In the genomic region with DNA sequence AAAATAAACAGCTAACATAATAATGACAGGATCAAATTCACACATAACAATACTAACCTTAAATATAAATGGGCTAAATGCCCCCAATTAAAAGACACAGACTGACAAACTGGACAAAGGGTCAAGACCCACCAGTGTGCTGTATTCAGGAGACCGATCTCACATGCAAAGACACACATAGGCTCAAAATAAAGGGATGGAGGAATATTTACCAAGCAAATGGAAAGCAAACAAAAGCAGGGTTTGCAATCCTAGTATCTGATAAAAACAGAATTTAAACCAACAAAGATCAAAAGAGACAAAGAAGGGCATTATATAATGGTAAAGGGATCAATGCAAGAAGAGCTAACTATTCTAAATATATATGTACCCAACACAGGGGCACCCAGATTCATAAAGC, we compare ENCODE assay signal across 3 cellular contexts.
A peak's percentile ranks its signal among the peaks of the same experiment; 100 is the strongest.
DNase-seq lines count a peak whose midpoint lies in the region; ATAC-seq, FAIRE-seq and TF ChIP-seq lines count a peak whose summit lies in the region.
"Not testable (repeated sequence)": the region's sequence is repeated elsewhere in the genome, so short reads cannot be mapped to it uniquely, and the experiment has no call there.

No MANE protein-coding gene starts in this region.

- intact Hi-C loops in HepG2 (cut with micrococcal nuclease; ENCODE audit: unreplicated experiment), result not testable (repeated sequence)

- not testable (repeated sequence) for H3K27ac ChIP-seq in HepG2 (ENCODE audit: extremely low read length, insufficient read depth, low read length)

- TF ChIP-seq POLR2A in HepG2 (IDR thresholded peaks at IDR 0.05; ENCODE audit: insufficient read depth in 1 of 2, low read depth in 2 of 2, low read length in 2 of 2), result not testable (repeated sequence)

- H3K9me3 ChIP-seq in HepG2 (ENCODE audit: low read length), result not testable (repeated sequence)

- not testable (repeated sequence) for H3K9ac ChIP-seq in HepG2 (ENCODE audit: insufficient read depth, low read depth, low read length)

- peaks cover 15% of the 10 kb centered on the region for H3K4me1 ChIP-seq in HepG2 (ENCODE audit: insufficient read depth, low read length)

- not testable (repeated sequence) for H2AFZ ChIP-seq in HepG2 (ENCODE audit: low read length)

- H3K4me2 ChIP-seq in HepG2 (ENCODE audit: low read depth, low read length), result not testable (repeated sequence)

- not testable (repeated sequence) for TF ChIP-seq RAD21 in HepG2 (CRISPR knock-in tag; IDR thresholded peaks at IDR 0.05)

- in situ Hi-C loops in HepG2 (cut with HindIII; ENCODE audit: extremely low pct_ligation_motif_present, low pct_unique_long_range_greater_than_20kb), result not testable (repeated sequence)

- not testable (repeated sequence) for H3K27me3 ChIP-seq in HepG2 (ENCODE audit: control insufficient read depth in 1 of 2, insufficient read depth in 2 of 2, low read length in 2 of 2)

- TF ChIP-seq EP300 in HepG2 (IDR thresholded peaks at IDR 0.05; ENCODE audit: low read depth in 2 of 2, low read length in 2 of 2); HepG2 (CRISPR knock-in tag; IDR thresholded peaks at IDR 0.05; ENCODE audit: borderline replicate concordance): not testable (repeated sequence)

- not testable (repeated sequence) for H3K36me3 ChIP-seq in HepG2 (replicated peaks in 1 of 2; ENCODE audit: control insufficient read depth in 1 of 2, insufficient read depth in 2 of 2, low read length in 2 of 2)

- H3K4me3 ChIP-seq in HepG2 (replicated peaks in 1 of 3; ENCODE audit: insufficient read depth in 1 of 3, low read depth in 2 of 3, low read length in 3 of 3), result not testable (repeated sequence)

- DNase-seq in NCI-H146 (lab: John Stamatoyannopoulos, UW), result peak; percentile 13
- peak; percentile 41 for DNase-seq in NCI-H748 (lab: John Stamatoyannopoulos, UW; ENCODE audit: unreplicated experiment)
- peak; percentile 58 for DNase-seq in HepG2 (ENCODE audit: low spot score)

- CTCF ChIA-PET in HepG2 (lab: Yijun Ruan, JAX; ENCODE audit: low intra/inter-chr PET ratio, low total read pairs), result not testable (repeated sequence)

- not testable (repeated sequence) for TF ChIP-seq CTCF in HepG2 (CRISPR knock-in tag; IDR thresholded peaks at IDR 0.05)

- POLR2A ChIA-PET in HepG2 (lab: Yijun Ruan, JAX), result not testable (repeated sequence)

- FAIRE-seq in HepG2 (lab: Jason Lieb, UNC), result not testable (repeated sequence)

- WGBS in HepG2 (ENCODE audit: low lambda C conversion rate), result 18% methylated on average over 1 of the region's 1 CpG

- not testable (repeated sequence) for BruUV-seq in HepG2 (replicated peaks; lab: Mats Ljungman, UMichigan)

- H3K79me2 ChIP-seq in HepG2 (ENCODE audit: insufficient read depth, low read length), result not testable (repeated sequence)

- H4K20me1 ChIP-seq in HepG2 (ENCODE audit: insufficient read depth, low read length), result not testable (repeated sequence)

- ATAC-seq in HepG2, result not testable (repeated sequence)

TF ChIP-seq in HepG2, 621 proteins besides CTCF, POLR2A, EP300 and RAD21 (continues in another document):
- TF ChIP-seq HMG20A (CRISPR knock-in tag; IDR thresholded peaks at IDR 0.05; ENCODE audit: borderline replicate concordance), result peak; percentile 56; the same call in 1 of the 2 replicates
- TF ChIP-seq CREM (IDR thresholded peaks at IDR 0.05), result peak; percentile 44; the same call in 1 of the 2 replicates
- TF ChIP-seq CREM (CRISPR knock-in tag; IDR thresholded peaks at IDR 0.05); SOX6 (IDR thresholded peaks at IDR 0.05); SOX13 (IDR thresholded peaks at IDR 0.05): not testable (repeated sequence)
- TF ChIP-seq SOX6 (CRISPR knock-in tag; IDR thresholded peaks at IDR 0.05), result peak; percentile 78
- peak; percentile 47; the same call in 1 of the 2 replicates for TF ChIP-seq ZNF317 (CRISPR knock-in tag; IDR thresholded peaks at IDR 0.05)
- peak; percentile 72; the same call in 1 of the 2 replicates for TF ChIP-seq SOX5 (CRISPR knock-in tag; IDR thresholded peaks at IDR 0.05; ENCODE audit: borderline replicate concordance)
- TF ChIP-seq, protein P1, sequence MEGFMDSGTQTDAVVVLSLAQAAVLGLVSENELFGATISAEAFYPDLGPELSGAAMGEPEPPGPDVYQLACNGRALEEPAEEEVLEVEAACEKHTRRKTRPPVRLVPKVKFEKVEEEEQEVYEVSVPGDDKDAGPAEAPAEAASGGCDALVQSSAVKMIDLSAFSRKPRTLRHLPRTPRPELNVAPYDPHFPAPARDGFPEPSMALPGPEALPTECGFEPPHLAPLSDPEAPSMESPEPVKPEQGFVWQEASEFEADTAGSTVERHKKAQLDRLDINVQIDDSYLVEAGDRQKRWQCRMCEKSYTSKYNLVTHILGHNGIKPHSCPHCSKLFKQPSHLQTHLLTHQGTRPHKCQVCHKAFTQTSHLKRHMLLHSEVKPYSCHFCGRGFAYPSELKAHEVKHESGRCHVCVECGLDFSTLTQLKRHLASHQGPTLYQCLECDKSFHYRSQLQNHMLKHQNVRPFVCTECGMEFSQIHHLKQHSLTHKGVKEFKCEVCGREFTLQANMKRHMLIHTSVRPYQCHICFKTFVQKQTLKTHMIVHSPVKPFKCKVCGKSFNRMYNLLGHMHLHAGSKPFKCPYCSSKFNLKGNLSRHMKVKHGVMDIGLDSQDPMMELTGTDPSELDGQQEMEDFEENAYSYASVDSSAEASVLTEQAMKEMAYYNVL (CRISPR knock-in tag; IDR thresholded peaks at IDR 0.05; ENCODE audit: borderline replicate concordance), result peak; percentile 67; the same call in 1 of the 2 replicates
- TF ChIP-seq SOX13 (CRISPR knock-in tag; conservative IDR thresholded peaks at IDR 0.05 in 1 of 2, IDR thresholded peaks at IDR 0.05 in 1 of 2), result peak in 1 of 2 experiments; percentile 84; a peak in 2 of 4 replicates
- TF ChIP-seq, protein P2, sequence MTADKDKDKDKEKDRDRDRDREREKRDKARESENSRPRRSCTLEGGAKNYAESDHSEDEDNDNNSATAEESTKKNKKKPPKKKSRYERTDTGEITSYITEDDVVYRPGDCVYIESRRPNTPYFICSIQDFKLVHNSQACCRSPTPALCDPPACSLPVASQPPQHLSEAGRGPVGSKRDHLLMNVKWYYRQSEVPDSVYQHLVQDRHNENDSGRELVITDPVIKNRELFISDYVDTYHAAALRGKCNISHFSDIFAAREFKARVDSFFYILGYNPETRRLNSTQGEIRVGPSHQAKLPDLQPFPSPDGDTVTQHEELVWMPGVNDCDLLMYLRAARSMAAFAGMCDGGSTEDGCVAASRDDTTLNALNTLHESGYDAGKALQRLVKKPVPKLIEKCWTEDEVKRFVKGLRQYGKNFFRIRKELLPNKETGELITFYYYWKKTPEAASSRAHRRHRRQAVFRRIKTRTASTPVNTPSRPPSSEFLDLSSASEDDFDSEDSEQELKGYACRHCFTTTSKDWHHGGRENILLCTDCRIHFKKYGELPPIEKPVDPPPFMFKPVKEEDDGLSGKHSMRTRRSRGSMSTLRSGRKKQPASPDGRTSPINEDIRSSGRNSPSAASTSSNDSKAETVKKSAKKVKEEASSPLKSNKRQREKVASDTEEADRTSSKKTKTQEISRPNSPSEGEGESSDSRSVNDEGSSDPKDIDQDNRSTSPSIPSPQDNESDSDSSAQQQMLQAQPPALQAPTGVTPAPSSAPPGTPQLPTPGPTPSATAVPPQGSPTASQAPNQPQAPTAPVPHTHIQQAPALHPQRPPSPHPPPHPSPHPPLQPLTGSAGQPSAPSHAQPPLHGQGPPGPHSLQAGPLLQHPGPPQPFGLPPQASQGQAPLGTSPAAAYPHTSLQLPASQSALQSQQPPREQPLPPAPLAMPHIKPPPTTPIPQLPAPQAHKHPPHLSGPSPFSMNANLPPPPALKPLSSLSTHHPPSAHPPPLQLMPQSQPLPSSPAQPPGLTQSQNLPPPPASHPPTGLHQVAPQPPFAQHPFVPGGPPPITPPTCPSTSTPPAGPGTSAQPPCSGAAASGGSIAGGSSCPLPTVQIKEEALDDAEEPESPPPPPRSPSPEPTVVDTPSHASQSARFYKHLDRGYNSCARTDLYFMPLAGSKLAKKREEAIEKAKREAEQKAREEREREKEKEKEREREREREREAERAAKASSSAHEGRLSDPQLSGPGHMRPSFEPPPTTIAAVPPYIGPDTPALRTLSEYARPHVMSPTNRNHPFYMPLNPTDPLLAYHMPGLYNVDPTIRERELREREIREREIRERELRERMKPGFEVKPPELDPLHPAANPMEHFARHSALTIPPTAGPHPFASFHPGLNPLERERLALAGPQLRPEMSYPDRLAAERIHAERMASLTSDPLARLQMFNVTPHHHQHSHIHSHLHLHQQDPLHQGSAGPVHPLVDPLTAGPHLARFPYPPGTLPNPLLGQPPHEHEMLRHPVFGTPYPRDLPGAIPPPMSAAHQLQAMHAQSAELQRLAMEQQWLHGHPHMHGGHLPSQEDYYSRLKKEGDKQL (CRISPR knock-in tag; IDR thresholded peaks at IDR 0.05; ENCODE audit: low read depth), result peak; percentile 57; the same call in 1 of the 2 replicates
- TF ChIP-seq ARNTL (CRISPR knock-in tag; IDR thresholded peaks at IDR 0.05), result 0 out of 2 replicates have a peak, but pooled peaks have one; percentile 35
- TF ChIP-seq KDM1A (CRISPR knock-in tag; IDR thresholded peaks at IDR 0.05), result 0 out of 2 replicates have a peak, but pooled peaks have one; percentile 59
- peak; percentile 47; the same call in 1 of the 2 replicates for TF ChIP-seq PPARG (CRISPR knock-in tag; conservative IDR thresholded peaks at IDR 0.05)
- TF ChIP-seq ISL2 (CRISPR knock-in tag; IDR thresholded peaks at IDR 0.05), result peak; percentile 92
- peak; percentile 72 for TF ChIP-seq FOXP4 (CRISPR knock-in tag; IDR thresholded peaks at IDR 0.05)
- peak; percentile 79 for TF ChIP-seq ONECUT2 (CRISPR knock-in tag; IDR thresholded peaks at IDR 0.05)
- TF ChIP-seq MIXL1 (CRISPR knock-in tag; IDR thresholded peaks at IDR 0.05), result peak; percentile 31; the same call in 1 of the 2 replicates
- peak; percentile 78 for TF ChIP-seq GATAD2A (CRISPR knock-in tag; IDR thresholded peaks at IDR 0.05)
